ENCODE assay signal across 15 cellular contexts in the genomic region with DNA sequence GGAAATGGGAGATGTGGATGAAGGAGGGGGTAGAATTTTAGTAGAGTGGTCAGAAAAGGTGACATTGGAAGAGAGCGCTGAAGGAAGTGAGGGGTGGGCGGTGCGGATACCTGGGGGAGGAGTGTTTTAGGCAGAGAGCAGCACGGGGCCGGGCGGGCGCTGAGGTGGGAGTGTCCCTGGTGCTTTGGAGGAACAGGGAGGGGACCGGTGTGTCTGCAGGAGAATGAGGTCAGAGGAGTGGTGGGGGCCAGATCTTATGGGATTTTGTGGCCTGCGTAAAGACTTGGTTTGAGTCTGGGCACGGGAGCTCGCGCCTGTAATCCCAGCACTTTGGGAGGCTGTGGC. TPM values are rescaled to one million over a fixed set of nuclear protein-coding genes. Genes with fewer than 3 reads are reported as not detected.
A peak's percentile ranks its signal among the peaks of the same experiment; 100 is the strongest.
DNase-seq lines count a peak whose midpoint lies in the region; ATAC-seq and TF ChIP-seq lines count a peak whose summit lies in the region.
"Had no signal": no experiment of that assay in that cellular context is flagged by ENCODE, and none has a peak within 500 bp of the region (broad histone marks: within the 10 kb centered on the region; RNA-seq: fewer than 3 reads in every experiment).

No MANE protein-coding gene starts in this region.

- TF ChIP-seq CTCF in HEK293 (tag by site-specific recombination; IDR thresholded peaks at IDR 0.05) = no peak
- no peak for TF ChIP-seq CTCF in dorsolateral prefrontal cortex (IDR thresholded peaks at IDR 0.05 in 54 of 56, conservative IDR thresholded peaks at IDR 0.05 in 2 of 56; ENCODE audit: low read depth in 1 of 56, partially characterized antibody in 56 of 56)
- TF ChIP-seq CTCF in osteocyte (IDR thresholded peaks at IDR 0.05) = no peak

- H3K4me3 Mint-ChIP-seq in osteocyte (ENCODE audit: unreplicated experiment) (no peak overlapping the region), T-cell (no peak overlapping the region)

- no peaks in the 10 kb centered on the region for H3K36me3 Mint-ChIP-seq in osteocyte (ENCODE audit: unreplicated experiment)
- H3K36me3 Mint-ChIP-seq in T-cell = no peaks in the 10 kb centered on the region
- H3K36me3 Mint-ChIP-seq: CD8-positive, alpha-beta T cell had no signal

- POLR2A ChIA-PET in HEK293 (lab: Yijun Ruan, JAX) (no interaction called here), T-cell (lab: Charles Lee) (no interaction called here)

- intact Hi-C loops in dorsolateral prefrontal cortex (cut with DNase I) = loop anchor here (5.0 to 10.0 kb wide), 5 partner anchors 37 to 367 kb away; a partner anchor contains a TSS

- ATAC-seq in T-cell (replicated peaks in 1 of 4) = no peak
- ATAC-seq: CD8-positive, alpha-beta T cell had no signal

- H3K4me1 ChIP-seq in HEK293 (ENCODE audit: control insufficient read depth, insufficient read depth, low read length) = no peaks in the 10 kb centered on the region
- H3K4me1 ChIP-seq: BLaER1 treated with 17β-estradiol and CSF1 and Interleukin-3, amounts not matched to agents 10 nM and 100 nM; HAP-1 had no signal

- no peak overlapping the region for H3K4me3 ChIP-seq in HEK293 (ENCODE audit: low read depth, low read length)
- no peak overlapping the region for H3K4me3 ChIP-seq in dorsolateral prefrontal cortex
- H3K4me3 ChIP-seq: BLaER1 treated with 17β-estradiol and CSF1 and Interleukin-3, amounts not matched to agents 10 nM and 100 nM; HAP-1 had no signal

- DNase-seq in ELF-1 (ENCODE audit: low read depth, low spot score) (peak; percentile 26), dorsolateral prefrontal cortex (no peak), substantia nigra (lab: John Stamatoyannopoulos, UW) (no peak), osteocyte (ENCODE audit: extremely low spot score, unreplicated experiment) (no peak), NK-92 (lab: John Stamatoyannopoulos, UW; ENCODE audit: unreplicated experiment) (no peak), T-cell (no peak)
- DNase-seq: Calu3, DMS53, DND-41, EL had no signal

- H3K27me3 ChIP-seq in dorsolateral prefrontal cortex = no peaks in the 10 kb centered on the region

- H3K27me3 Mint-ChIP-seq in osteocyte (ENCODE audit: unreplicated experiment) (peaks cover 38% of the 10 kb centered on the region), T-cell (peaks cover 30 to 47% of the 10 kb centered on the region in 2 donors)

- H3K4me1 Mint-ChIP-seq in osteocyte (ENCODE audit: unreplicated experiment) = no peaks in the 10 kb centered on the region
- H3K4me1 Mint-ChIP-seq in T-cell = peaks cover 4 to 16% (median 6%) of the 10 kb centered on the region in 3 donors

- H3K36me3 ChIP-seq in HEK293 (ENCODE audit: control insufficient read depth in 2 of 2, insufficient read depth in 1 of 2, low read length in 2 of 2) = no peaks in the 10 kb centered on the region
- H3K36me3 ChIP-seq: BLaER1 treated with 17β-estradiol and CSF1 and Interleukin-3, amounts not matched to agents 10 nM and 100 nM; HAP-1 had no signal

- CTCF ChIA-PET in HEK293 (lab: Yijun Ruan, JAX) (interaction anchor here (0.9 to 5.1 kb wide), 5 partner anchors 14 to 179 kb away, joined by 3 to 214 read pairs (median 32); no protein-coding TSS in a partner anchor), T-cell (lab: Charles Lee) (no interaction called here)

- H3K27ac Mint-ChIP-seq in osteocyte (ENCODE audit: unreplicated experiment) (no peak overlapping the region), T-cell (no peak overlapping the region)
- H3K27ac Mint-ChIP-seq: CD8-positive, alpha-beta T cell had no signal

- H3K9me3 Mint-ChIP-seq in osteocyte (ENCODE audit: unreplicated experiment) (no peaks in the 10 kb centered on the region), T-cell (no peaks in the 10 kb centered on the region)
- H3K9me3 Mint-ChIP-seq: CD8-positive, alpha-beta T cell had no signal

- no peaks in the 10 kb centered on the region for H3K9me3 ChIP-seq in HEK293 (ENCODE audit: control insufficient read depth, insufficient read depth, low read depth, low read length)
- H3K9me3 ChIP-seq: BLaER1 treated with 17β-estradiol and CSF1 and Interleukin-3, amounts not matched to agents 10 nM and 100 nM; HAP-1 had no signal

- no peak overlapping the region for H3K27ac ChIP-seq in HEK293 (ENCODE audit: extremely low read depth, low read depth, low read length)
- peak overlapping the region in 55 of 59 donors; percentile 90 to 100 (median 97) for H3K27ac ChIP-seq in dorsolateral prefrontal cortex
- peak overlapping the region; percentile 100 for H3K27ac ChIP-seq in substantia nigra (ENCODE audit: low read depth, low read length, poor library complexity, severe bottlenecking)
- H3K27ac ChIP-seq: BLaER1 treated with 17β-estradiol and CSF1 and Interleukin-3, amounts not matched to agents 10 nM and 100 nM; HL-60 had no signal

TF ChIP-seq in HEK293, 187 proteins besides CTCF, POLR2A, EP300 and RAD21 (continues in another document):
- TF ChIP-seq EGR2 (tag by site-specific recombination; IDR thresholded peaks at IDR 0.05; ENCODE audit: low read depth) (peak; percentile 80), ZNF530 (tag by site-specific recombination; IDR thresholded peaks at IDR 0.05; ENCODE audit: low read depth) (no peak), SP2 (tag by site-specific recombination; IDR thresholded peaks at IDR 0.05) (peak; percentile 19; the same call in 1 of the 2 replicates), ZNF677 (tag by site-specific recombination; IDR thresholded peaks at IDR 0.05) (no peak), SCRT1 (tag by site-specific recombination; IDR thresholded peaks at IDR 0.05; ENCODE audit: borderline replicate concordance) (no peak), ZNF571 (tag by site-specific recombination; IDR thresholded peaks at IDR 0.05) (no peak), ZNF350 (tag by site-specific recombination; IDR thresholded peaks at IDR 0.05) (no peak), ZNF16 (tag by site-specific recombination; IDR thresholded peaks at IDR 0.05; ENCODE audit: low read depth) (no peak), KLF1 (tag by site-specific recombination; IDR thresholded peaks at IDR 0.05) (peak; percentile 87), OSR2 (tag by site-specific recombination; IDR thresholded peaks at IDR 0.05) (no peak), ZNF140 (tag by site-specific recombination; IDR thresholded peaks at IDR 0.05) (no peak), ZNF324 (tag by site-specific recombination; IDR thresholded peaks at IDR 0.05) (no peak), ZBTB21 (tag by site-specific recombination; IDR thresholded peaks at IDR 0.05) (no peak), ZNF654 (tag by site-specific recombination; IDR thresholded peaks at IDR 0.05; ENCODE audit: low read depth) (no peak), ZNF133 (tag by site-specific recombination; IDR thresholded peaks at IDR 0.05) (no peak), ZFHX2 (tag by site-specific recombination; conservative IDR thresholded peaks at IDR 0.05) (peak; percentile 60), ZNF555 (tag by site-specific recombination; conservative IDR thresholded peaks at IDR 0.05) (no peak)
- TF ChIP-seq, protein P1, sequence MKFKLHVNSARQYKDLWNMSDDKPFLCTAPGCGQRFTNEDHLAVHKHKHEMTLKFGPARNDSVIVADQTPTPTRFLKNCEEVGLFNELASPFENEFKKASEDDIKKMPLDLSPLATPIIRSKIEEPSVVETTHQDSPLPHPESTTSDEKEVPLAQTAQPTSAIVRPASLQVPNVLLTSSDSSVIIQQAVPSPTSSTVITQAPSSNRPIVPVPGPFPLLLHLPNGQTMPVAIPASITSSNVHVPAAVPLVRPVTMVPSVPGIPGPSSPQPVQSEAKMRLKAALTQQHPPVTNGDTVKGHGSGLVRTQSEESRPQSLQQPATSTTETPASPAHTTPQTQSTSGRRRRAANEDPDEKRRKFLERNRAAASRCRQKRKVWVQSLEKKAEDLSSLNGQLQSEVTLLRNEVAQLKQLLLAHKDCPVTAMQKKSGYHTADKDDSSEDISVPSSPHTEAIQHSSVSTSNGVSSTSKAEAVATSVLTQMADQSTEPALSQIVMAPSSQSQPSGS (tag by site-specific recombination; IDR thresholded peaks at IDR 0.05; ENCODE audit: low read depth) = no peak
- TF ChIP-seq, protein P2, sequence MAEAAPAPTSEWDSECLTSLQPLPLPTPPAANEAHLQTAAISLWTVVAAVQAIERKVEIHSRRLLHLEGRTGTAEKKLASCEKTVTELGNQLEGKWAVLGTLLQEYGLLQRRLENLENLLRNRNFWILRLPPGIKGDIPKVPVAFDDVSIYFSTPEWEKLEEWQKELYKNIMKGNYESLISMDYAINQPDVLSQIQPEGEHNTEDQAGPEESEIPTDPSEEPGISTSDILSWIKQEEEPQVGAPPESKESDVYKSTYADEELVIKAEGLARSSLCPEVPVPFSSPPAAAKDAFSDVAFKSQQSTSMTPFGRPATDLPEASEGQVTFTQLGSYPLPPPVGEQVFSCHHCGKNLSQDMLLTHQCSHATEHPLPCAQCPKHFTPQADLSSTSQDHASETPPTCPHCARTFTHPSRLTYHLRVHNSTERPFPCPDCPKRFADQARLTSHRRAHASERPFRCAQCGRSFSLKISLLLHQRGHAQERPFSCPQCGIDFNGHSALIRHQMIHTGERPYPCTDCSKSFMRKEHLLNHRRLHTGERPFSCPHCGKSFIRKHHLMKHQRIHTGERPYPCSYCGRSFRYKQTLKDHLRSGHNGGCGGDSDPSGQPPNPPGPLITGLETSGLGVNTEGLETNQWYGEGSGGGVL (tag by site-specific recombination; IDR thresholded peaks at IDR 0.05) = 0 out of 2 replicates have a peak, but pooled peaks have one; percentile 28
- TF ChIP-seq, protein P3, sequence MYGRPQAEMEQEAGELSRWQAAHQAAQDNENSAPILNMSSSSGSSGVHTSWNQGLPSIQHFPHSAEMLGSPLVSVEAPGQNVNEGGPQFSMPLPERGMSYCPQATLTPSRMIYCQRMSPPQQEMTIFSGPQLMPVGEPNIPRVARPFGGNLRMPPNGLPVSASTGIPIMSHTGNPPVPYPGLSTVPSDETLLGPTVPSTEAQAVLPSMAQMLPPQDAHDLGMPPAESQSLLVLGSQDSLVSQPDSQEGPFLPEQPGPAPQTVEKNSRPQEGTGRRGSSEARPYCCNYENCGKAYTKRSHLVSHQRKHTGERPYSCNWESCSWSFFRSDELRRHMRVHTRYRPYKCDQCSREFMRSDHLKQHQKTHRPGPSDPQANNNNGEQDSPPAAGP (tag by site-specific recombination; IDR thresholded peaks at IDR 0.05) = peak; percentile 85

RNA-seq across cellular contexts. Expression of a gene that starts 5.8 kb away (rescaled TPM):
- total RNA-seq in dorsolateral prefrontal cortex (100 to 1,000 TPM in 19 of 120 experiments, 10 to 100 TPM in 101; 37.2 to 251 (median 77.9) TPM), osteocyte (0.57 and 0.62 TPM in 2 replicates), T-cell (under 1 TPM in 3 of 5 donors, not detected in 2; 0.07 to 0.15 (median 0.09) TPM)
- total RNA-seq: Calu3 had no signal

Comparison
In these comparisons a context has a peak if more than half of its experiments do, and no peak if none do; other contexts are left out.
1. RNA of a gene that starts 5.8 kb away (total RNA-seq): 37.2 to 251 TPM in dorsolateral prefrontal cortex; 0.57 to 0.62 TPM in osteocyte and 0.07 to 0.15 TPM in T-cell; every median in the first group is over 10 times any median in the second.